ENCODE assay signal across 8 cellular contexts in the genomic region with DNA sequence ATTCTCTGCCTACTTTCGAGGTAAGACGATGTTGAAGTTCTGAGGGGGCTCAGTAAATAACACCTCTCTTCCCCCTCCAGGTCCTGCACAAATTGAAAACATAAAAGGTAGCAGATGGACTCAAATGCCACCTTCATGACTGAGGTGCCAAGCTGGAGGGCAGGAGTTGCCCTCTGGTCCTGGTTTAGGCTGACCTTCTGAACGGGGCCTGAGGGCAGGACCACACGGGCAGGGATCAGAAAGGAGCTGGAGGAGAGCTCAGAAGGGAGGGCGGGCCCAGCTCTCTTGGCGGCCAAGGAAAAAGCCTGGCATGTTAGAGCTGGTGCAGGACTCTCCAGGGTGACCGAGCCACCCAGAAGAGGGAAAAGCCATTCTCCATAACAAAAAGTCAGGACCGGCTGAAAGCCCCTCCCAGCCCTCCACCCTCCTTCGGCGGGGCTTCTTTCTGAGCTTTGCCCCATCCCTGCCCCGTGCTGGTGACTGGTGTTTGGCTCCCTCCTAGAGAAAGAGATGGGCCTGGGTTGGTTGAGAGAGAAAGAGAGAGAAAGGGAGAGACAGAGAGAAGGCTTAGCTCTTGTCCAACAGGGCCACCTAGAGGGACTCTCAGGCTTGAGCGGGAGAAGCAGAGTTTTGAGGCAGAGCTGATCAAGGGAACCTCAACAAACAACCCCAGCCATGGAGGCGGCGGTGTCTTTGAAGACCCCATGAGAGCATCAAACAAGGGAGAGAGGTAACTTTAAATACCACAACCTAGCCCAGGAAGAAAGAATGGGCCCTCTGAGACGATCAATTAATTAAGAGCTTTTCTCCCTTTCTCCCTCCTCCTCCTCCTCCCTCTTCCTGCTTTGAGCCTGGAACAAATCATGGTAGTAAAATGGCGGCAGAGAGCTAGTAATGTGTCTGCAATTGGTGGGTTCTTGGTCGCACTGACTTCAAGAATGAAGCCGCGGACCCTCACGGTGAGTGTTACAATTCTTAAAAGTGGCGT. TPM values are rescaled to one million over a fixed set of nuclear protein-coding genes. Genes with fewer than 3 reads are reported as not detected.
DNase-seq lines count a peak whose midpoint lies in the region; ATAC-seq, FAIRE-seq and TF ChIP-seq lines count a peak whose summit lies in the region.

No MANE protein-coding gene starts in this region.

- H3K4me2 ChIP-seq in H1 (ENCODE audit: insufficient read depth in 1 of 2, low read depth in 2 of 2, low read length in 2 of 2): peak overlapping the region in 1 of 2 experiments; percentile 16; a peak in 3 of 4 replicates

- TF ChIP-seq POLR2A in H1 (IDR thresholded peaks at IDR 0.05; ENCODE audit: control extremely low read depth in 1 of 2, low read depth in 2 of 2, low read length in 2 of 2): no peak

- DNase-seq in NCI-H510A treated with DMSO at 0.1 percent for 48 hours (lab: John Stamatoyannopoulos, UW) (peak; percentile 19), NCI-H510A (lab: John Stamatoyannopoulos, UW) (no peak), SKM-1 treated with dmso at 0.1 percent for 144 hours (lab: John Stamatoyannopoulos, UW; ENCODE audit: unreplicated experiment) (peak; percentile 15), H1 (ENCODE audit: low read depth in 1 of 2, low spot score in 2 of 2) (peak; percentile 38 to 65), RKO (ENCODE audit: low spot score) (no peak), activated gamma-delta T cell (lab: John Stamatoyannopoulos, UW) (no peak)
- peak in 9 of 10 donors; percentile 13 to 67 (median 44) for DNase-seq in naive thymus-derived CD8-positive, alpha-beta T cell

- CTCF ChIA-PET in H1 (lab: Charles Lee; ENCODE audit: partially characterized antibody): interaction anchor here (0.7 to 3.5 kb wide), 36 partner anchors 9 to 200 kb away, joined by 3 to 77 read pairs (median 4); a partner anchor contains a TSS

- H3K18ac ChIP-seq in H1 (ENCODE audit: extremely low read depth, low read length): no peak overlapping the region

- no peak overlapping the region for H2BK12ac ChIP-seq in H1 (ENCODE audit: low read depth, low read length)

- H4K5ac ChIP-seq in H1 (ENCODE audit: insufficient read length, low read depth, low read length): no peak overlapping the region

- H4K20me1 ChIP-seq in H1 (replicated peaks in 1 of 2; ENCODE audit: control insufficient read depth in 1 of 2, insufficient read depth in 2 of 2, low read length in 2 of 2): no peaks in the 10 kb centered on the region

- H3K79me1 ChIP-seq in H1 (ENCODE audit: low read depth, low read length): no peaks in the 10 kb centered on the region

- no peak overlapping the region for H3K14ac ChIP-seq in H1 (ENCODE audit: insufficient read length)

- no peak overlapping the region for H3K4ac ChIP-seq in H1 (replicated peaks; ENCODE audit: insufficient read length, low read depth, low read length)

- no peak overlapping the region for H2BK20ac ChIP-seq in H1 (ENCODE audit: low read length)

- ATAC-seq in HG03280 (IDR thresholded peaks at IDR 0.05; ENCODE audit: unreplicated experiment): peak; percentile 62
- ATAC-seq in naive thymus-derived CD8-positive, alpha-beta T cell: peak; percentile 72 to 82

- peaks cover 0 to 7% (median 4%) of the 10 kb centered on the region in 3 donors for H3K36me3 Mint-ChIP-seq in naive thymus-derived CD8-positive, alpha-beta T cell

- peak overlapping the region; percentile 68; the same call in 1 of the 2 replicates for H2BK5ac ChIP-seq in H1 (ENCODE audit: low read depth, low read length)

- H4K8ac ChIP-seq in H1 (ENCODE audit: extremely low read depth, insufficient read depth, low read length): no peak overlapping the region

- H3K27me3 ChIP-seq in H1 (replicated peaks in 1 of 4; ENCODE audit: control insufficient read depth in 3 of 4, extremely low read depth in 1 of 4, insufficient read depth in 3 of 4, low read length in 3 of 4): no peaks in the 10 kb centered on the region

- H3K4me1 Mint-ChIP-seq in naive thymus-derived CD8-positive, alpha-beta T cell: peaks cover 18 to 35% (median 26%) of the 10 kb centered on the region in 4 donors

- H3K4me3 ChIP-seq in H1 (ENCODE audit: extremely low read depth in 1 of 4, insufficient read depth in 2 of 4, low read depth in 3 of 4, low read length in 4 of 4): no peak overlapping the region

- no peak; a peak in 1 of 3 replicates for TF ChIP-seq EP300 in H1 (IDR thresholded peaks at IDR 0.05; ENCODE audit: borderline replicate concordance in 1 of 2, low read depth in 2 of 2, low read length in 2 of 2)

- no peak overlapping the region for H4K91ac ChIP-seq in H1 (replicated peaks; ENCODE audit: insufficient read length, low read length)

- FAIRE-seq in H1 (lab: Jason Lieb, UNC): peak; percentile 32

- no peak overlapping the region for H2BK15ac ChIP-seq in H1 (ENCODE audit: low read length)

- no peak overlapping the region for H3K9ac ChIP-seq in H1 (replicated peaks in 1 of 4; ENCODE audit: extremely low read depth in 1 of 4, low read depth in 3 of 4, low read length in 3 of 4)

- 0 out of 2 replicates have a peak overlapping the region, but pooled peaks have one; percentile 67 for H2AFZ ChIP-seq in H1 (ENCODE audit: low read length)

- peaks cover 0 to 2% (median 0%) of the 10 kb centered on the region in 4 experiments; a peak in 1 of 7 replicates for H3K4me1 ChIP-seq in H1 (replicated peaks in 1 of 4; ENCODE audit: control insufficient read depth in 3 of 4, insufficient read depth in 4 of 4, low read length in 3 of 4)

- peak; percentile 31 to 74 (median 74) for TF ChIP-seq CTCF in H1 (IDR thresholded peaks at IDR 0.05; ENCODE audit: control extremely low read depth in 1 of 3, insufficient read depth in 1 of 3, low read depth in 1 of 3, low read length in 3 of 3)

- H3K23ac ChIP-seq in H1 (ENCODE audit: insufficient read length): no peak overlapping the region

- H3K27ac Mint-ChIP-seq in naive thymus-derived CD8-positive, alpha-beta T cell: peak overlapping the region; percentile 13 to 85 (median 74)

- no peaks in the 10 kb centered on the region for H3K27me3 Mint-ChIP-seq in naive thymus-derived CD8-positive, alpha-beta T cell

- H3K79me2 ChIP-seq in H1 (ENCODE audit: control insufficient read depth in 1 of 2, insufficient read depth in 2 of 2, low read length in 2 of 2): no peaks in the 10 kb centered on the region

- H3K9me3 ChIP-seq in H1 (ENCODE audit: insufficient read depth in 2 of 2, low read depth in 1 of 2, low read length in 1 of 2): peaks cover 0 to 2% of the 10 kb centered on the region in 2 experiments; a peak in 1 of 4 replicates

- H2BK120ac ChIP-seq in H1 (replicated peaks; ENCODE audit: low read depth, low read length): no peak overlapping the region

- H3K23me2 ChIP-seq in H1 (ENCODE audit: low read depth, low read length): no peaks in the 10 kb centered on the region

- WGBS in H1 (ENCODE audit: extremely low coverage in 1 of 2, insufficient coverage in 1 of 2, insufficient read length in 1 of 2, insufficient replicate concordance in 2 of 2, low coverage in 1 of 2, low lambda C conversion rate in 2 of 2, missing lambda C conversion rate in 1 of 2), 2 experiments: 69% methylated on average over 20 of the region's 21 CpGs; no CpG with 5 or more reads in 1 of the 2 experiments

- H2AK5ac ChIP-seq in H1 (ENCODE audit: low read depth, low read length): no peak overlapping the region

- H3K36me3 ChIP-seq in H1 (ENCODE audit: control insufficient read depth in 2 of 4, insufficient read depth in 4 of 4, low read length in 3 of 4): no peaks in the 10 kb centered on the region

- POLR2A ChIA-PET in H1 (lab: Charles Lee; ENCODE audit: partially characterized antibody): interaction anchor here (0.7 kb wide), 1 partner anchor 81 kb away, joined by 3 read pairs; no protein-coding TSS in a partner anchor
- POLR2A ChIA-PET in naive thymus-derived CD8-positive, alpha-beta T cell (lab: Charles Lee): interaction anchor here (0.5 to 2.0 kb wide), 7 partner anchors 8 to 83 kb away, joined by 3 to 12 read pairs (median 4); no protein-coding TSS in a partner anchor

- H3K27ac ChIP-seq in H1 (ENCODE audit: low read depth, low read length): no peak overlapping the region

- peak; percentile 78 to 88 for TF ChIP-seq RAD21 in H1 (IDR thresholded peaks at IDR 0.05 in 1 of 2, conservative IDR thresholded peaks at IDR 0.05 in 1 of 2; ENCODE audit: low read depth in 2 of 2, low read length in 2 of 2)

- no peaks in the 10 kb centered on the region for H3K9me3 Mint-ChIP-seq in naive thymus-derived CD8-positive, alpha-beta T cell

- H3K4me3 Mint-ChIP-seq in naive thymus-derived CD8-positive, alpha-beta T cell: no peak overlapping the region

- H3K56ac ChIP-seq in H1 (replicated peaks; ENCODE audit: insufficient read length, low read depth, low read length): no peak overlapping the region

TF ChIP-seq in H1, 55 proteins besides CTCF, POLR2A, EP300 and RAD21 (continues in another document):
- TF ChIP-seq, protein P1, sequence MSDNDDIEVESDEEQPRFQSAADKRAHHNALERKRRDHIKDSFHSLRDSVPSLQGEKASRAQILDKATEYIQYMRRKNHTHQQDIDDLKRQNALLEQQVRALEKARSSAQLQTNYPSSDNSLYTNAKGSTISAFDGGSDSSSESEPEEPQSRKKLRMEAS (IDR thresholded peaks at IDR 0.05): no peak

RNA-seq across cellular contexts. Expression of a gene that starts 50.8 kb away (rescaled TPM):
- 4.3 and 5.2 TPM in 2 replicates for total RNA-seq in H1 (2021; fragmentation: NEBNext Ultra II Directional; extraction: Animal tissue kit (Norgen Biotek cat#: 25700))
- 4.4 and 4.7 TPM in 2 replicates for polyA plus RNA-seq in H1 (2011; rRNA removed)
- polyA plus RNA-seq in H1 (2011; cell fraction: cytosol; rRNA removed): 2.7 TPM
- polyA plus RNA-seq in H1 (2011; cell fraction: nucleus; rRNA removed): 3.1 TPM
- 5.2 to 8.3 TPM (median 5.9 TPM) in 4 replicates for polyA plus RNA-seq in H1 (2012, experiment 1 of 2)
- polyA plus RNA-seq in H1 (2012, experiment 2 of 2): 2.9 TPM
- polyA plus RNA-seq in H1 (2013, experiment 1 of 2): 4.6 TPM
- polyA plus RNA-seq in H1 (2013, experiment 2 of 2): 4.9 TPM
- 2.8 TPM in 2 replicates for polyA minus RNA-seq in H1 (2011; rRNA and poly(A)+ RNA removed)
- 3.2 TPM for polyA minus RNA-seq in H1 (2011; cell fraction: cytosol; rRNA and poly(A)+ RNA removed)
- 9.0 TPM for polyA minus RNA-seq in H1 (2011; cell fraction: nucleus; rRNA and poly(A)+ RNA removed)
- 100 to 1,000 TPM; 408 to 419 TPM for total RNA-seq in naive thymus-derived CD8-positive, alpha-beta T cell
- polyA plus RNA-seq in naive thymus-derived CD8-positive, alpha-beta T cell: 100 to 1,000 TPM in 2 of 3 donors, 10 to 100 TPM in 1; 97.5 to 116 (median 103) TPM

RNA-seq across cellular contexts. Expression of a gene that starts 60.0 kb away (rescaled TPM):
- total RNA-seq in H1 (2021; fragmentation: NEBNext Ultra II Directional; extraction: Animal tissue kit (Norgen Biotek cat#: 25700)): 1.1 and 2.1 TPM in 2 replicates
- 0.19 and 0.26 TPM in 2 replicates for polyA plus RNA-seq in H1 (2011; rRNA removed)
- 0.43 TPM for polyA plus RNA-seq in H1 (2011; cell fraction: cytosol; rRNA removed)
- polyA plus RNA-seq in H1 (2011; cell fraction: nucleus; rRNA removed): 1.1 TPM
- 0.37 to 0.74 TPM (median 0.60 TPM) in 4 replicates for polyA plus RNA-seq in H1 (2012, experiment 1 of 2)
- polyA plus RNA-seq in H1 (2012, experiment 2 of 2): 0.07 TPM
- 0.83 TPM for polyA plus RNA-seq in H1 (2013, experiment 1 of 2)
- 0.99 TPM for polyA plus RNA-seq in H1 (2013, experiment 2 of 2)
- 3.7 and 5.3 TPM in 2 replicates for polyA minus RNA-seq in H1 (2011; rRNA and poly(A)+ RNA removed)
- 0.66 TPM for polyA minus RNA-seq in H1 (2011; cell fraction: cytosol; rRNA and poly(A)+ RNA removed)
- 3.2 TPM for polyA minus RNA-seq in H1 (2011; cell fraction: nucleus; rRNA and poly(A)+ RNA removed)
- total RNA-seq in naive thymus-derived CD8-positive, alpha-beta T cell: 10 to 100 TPM; 23.9 to 27.2 TPM
- polyA plus RNA-seq in naive thymus-derived CD8-positive, alpha-beta T cell: 10 to 100 TPM in 2 of 3 donors, 1 to 10 TPM in 1; 9.7 to 19.5 (median 18.6) TPM

Comparison
In these comparisons a context has a peak if more than half of its experiments do, and no peak if none do; other contexts are left out.
1. DNase-seq: peak in NCI-H510A treated with DMSO at 0.1 percent for 48 hours (single experiment), SKM-1 treated with dmso at 0.1 percent for 144 hours (single experiment), H1 (2 of 2) and naive thymus-derived CD8-positive, alpha-beta T cell (9 of 10); none in NCI-H510A (single experiment), RKO (single experiment) and activated gamma-delta T cell (single experiment).
2. RNA of a gene that starts 50.8 kb away (total RNA-seq): 408 to 419 TPM in naive thymus-derived CD8-positive, alpha-beta T cell; 4.3 to 5.2 TPM in H1; every median in the first group is over 10 times any median in the second.